ENCODE assay signal across 10 cellular contexts in genomic region chrX:65831268-65831667, GRCh38.
"Had no signal": no experiment of that assay in that cellular context is flagged by ENCODE, and none has a peak within 500 bp of the region (broad histone marks: within the 10 kb centered on the region; RNA-seq: fewer than 3 reads in every experiment).

No MANE protein-coding gene starts in this region.

- H3K4me1 ChIP-seq: HAP-1 had no signal

- H3K27ac Mint-ChIP-seq: HFFc6 had no signal

- H3K9me3 Mint-ChIP-seq: HFFc6 had no signal

- DNase-seq: GM23248, GOT3, H7, HFFc6, IMR-90, KG1 had no signal

- H3K4me3 ChIP-seq: GM23248, HAP-1, K562 had no signal

- H3K9me3 ChIP-seq: HAP-1 had no signal

- FAIRE-seq: HTR-8/SVneo, K562 had no signal

- H3K36me3 ChIP-seq: HAP-1 had no signal

- ATAC-seq: HCT116, K562 had no signal

- H3K4me3 Mint-ChIP-seq: HFFc6 had no signal
